In the genomic region with DNA sequence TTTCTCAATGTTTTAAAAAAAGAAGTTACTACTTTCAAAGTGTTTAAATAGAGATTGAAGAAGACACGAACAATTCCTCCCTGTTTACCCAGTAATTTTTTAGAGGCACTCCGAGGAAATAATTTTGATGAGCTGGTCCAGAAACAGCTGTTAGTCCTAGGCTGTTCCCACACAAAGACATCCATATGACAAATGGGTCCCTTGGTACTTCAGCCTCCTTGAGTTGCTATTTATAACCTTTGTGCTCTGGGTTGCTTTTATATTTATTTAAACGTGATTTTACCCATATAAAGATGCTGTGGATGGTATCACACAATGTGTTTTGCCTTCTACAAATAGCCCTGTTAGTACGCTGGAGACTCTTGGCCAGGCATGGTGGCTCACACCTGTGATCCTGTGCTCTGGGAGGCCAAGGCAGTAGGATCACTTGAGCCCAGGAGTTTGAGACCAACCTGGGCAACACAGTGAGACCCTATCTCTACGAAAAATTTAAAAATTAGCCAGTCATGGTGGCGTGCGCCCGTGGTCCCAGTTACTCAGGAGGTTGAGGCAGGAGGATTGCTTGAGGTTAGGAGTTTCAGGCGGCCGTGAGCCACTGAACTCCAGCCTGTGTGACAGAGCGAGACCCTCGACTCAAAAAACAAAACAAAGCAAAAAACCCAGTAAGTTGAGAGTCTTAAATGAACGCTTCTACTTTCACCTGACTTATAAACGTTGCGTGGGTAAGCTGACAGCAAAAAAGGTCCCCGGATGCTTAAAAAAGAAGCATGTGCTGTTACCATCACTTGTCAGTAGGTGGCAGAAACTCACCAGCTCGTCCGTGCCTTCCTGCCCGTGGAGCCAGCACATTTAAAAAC, we compare ENCODE assay signal across 9 cellular contexts. TPM values are rescaled to one million over a fixed set of nuclear protein-coding genes. Genes with fewer than 3 reads are reported as not detected.
DNase-seq lines count a peak whose midpoint lies in the region; ATAC-seq, FAIRE-seq and TF ChIP-seq lines count a peak whose summit lies in the region.
"Had no signal": no experiment of that assay in that cellular context is flagged by ENCODE, and none has a peak within 500 bp of the region (broad histone marks: within the 10 kb centered on the region; RNA-seq: fewer than 3 reads in every experiment).

No MANE protein-coding gene starts in this region.

- no peaks in the 10 kb centered on the region for H3K4me1 ChIP-seq in NT2/D1 (ENCODE audit: insufficient read depth, insufficient read length)

- H3K9ac ChIP-seq in NT2/D1 (ENCODE audit: insufficient read length, low read depth) = no peak overlapping the region

- no peaks in the 10 kb centered on the region for H3K27me3 ChIP-seq in NT2/D1 (ENCODE audit: insufficient read depth, insufficient read length)

- peaks cover 97% of the 10 kb centered on the region for H3K36me3 Mint-ChIP-seq in stimulated activated effector memory CD8-positive, alpha-beta T cell treated with anti-CD3 and anti-CD28 coated beads, Interleukin-12 subunit alpha, Interleukin-12 subunit beta, amount 100 ng/mL, for 72 hours

- H3K36me3 ChIP-seq in NT2/D1 (ENCODE audit: insufficient read depth, insufficient read length, low read length) = no peaks in the 10 kb centered on the region

- peak overlapping the region; percentile 61 for H3K4me3 Mint-ChIP-seq in stimulated activated effector memory CD8-positive, alpha-beta T cell treated with anti-CD3 and anti-CD28 coated beads, Interleukin-12 subunit alpha, Interleukin-12 subunit beta, amount 100 ng/mL, for 72 hours

- no peaks in the 10 kb centered on the region for H3K9me3 Mint-ChIP-seq in stimulated activated effector memory CD8-positive, alpha-beta T cell treated with anti-CD3 and anti-CD28 coated beads, Interleukin-12 subunit alpha, Interleukin-12 subunit beta, amount 100 ng/mL, for 72 hours

- H3K4me1 Mint-ChIP-seq in stimulated activated effector memory CD8-positive, alpha-beta T cell treated with anti-CD3 and anti-CD28 coated beads, Interleukin-12 subunit alpha, Interleukin-12 subunit beta, amount 100 ng/mL, for 72 hours = peaks cover 51% of the 10 kb centered on the region

- H3K4me3 ChIP-seq in NT2/D1 (ENCODE audit: insufficient read length, low read depth) = no peak overlapping the region
- no peak overlapping the region for H3K4me3 ChIP-seq in epithelial cell of esophagus (ENCODE audit: low read length)

- peak overlapping the region; percentile 92 for H3K27ac Mint-ChIP-seq in stimulated activated effector memory CD8-positive, alpha-beta T cell treated with anti-CD3 and anti-CD28 coated beads, Interleukin-12 subunit alpha, Interleukin-12 subunit beta, amount 100 ng/mL, for 72 hours

- no peaks in the 10 kb centered on the region for H3K9me3 ChIP-seq in NT2/D1 (ENCODE audit: insufficient read depth, low read length)

- peak; percentile 67 for ATAC-seq in stimulated activated effector memory CD8-positive, alpha-beta T cell treated with anti-CD3 and anti-CD28 coated beads, Interleukin-12 subunit alpha, Interleukin-12 subunit beta, amount 100 ng/mL, for 72 hours
- ATAC-seq in GM19467 (IDR thresholded peaks at IDR 0.05; ENCODE audit: unreplicated experiment) = no peak

- peak; percentile 82 for FAIRE-seq in G401.6 (lab: Jason Lieb, UNC)

- DNase-seq in HT1080 (ENCODE audit: low read depth) (peak; percentile 66), NT2/D1 (ENCODE audit: low read depth, low spot score) (peak; percentile 42), epithelial cell of esophagus (ENCODE audit: low read depth) (peak; percentile 79), myocyte (ENCODE audit: low read depth) (peak; percentile 93)
- DNase-seq in activated CD8-positive, alpha-beta memory T cell treated with anti-CD3 and anti-CD28 coated beads, Interleukin-2, amount 50 U/mL, for 4 hours = peak; percentile 64
- peak; percentile 38 to 79 for DNase-seq in stimulated activated effector memory CD8-positive, alpha-beta T cell treated with anti-CD3 and anti-CD28 coated beads, Interleukin-12 subunit alpha, Interleukin-12 subunit beta, amount 100 ng/mL, for 72 hours (ENCODE audit: low spot score in 2 of 2)

- TF ChIP-seq CTCF in epithelial cell of esophagus (IDR thresholded peaks at IDR 0.05; ENCODE audit: insufficient read depth, low read depth, low read length, missing control alignments) = peak; percentile 89

RNA-seq across cellular contexts. Expression of a gene that starts 56.9 kb away (rescaled TPM):
- total RNA-seq in HT1080 (2014; rRNA removed; shearing (Covaris generic)) = not detected in 2 replicates
- not detected in 2 replicates for polyA plus RNA-seq in HT1080 (2015; cell fraction: cytosol; rRNA removed)
- polyA plus RNA-seq in HT1080 (2015; cell fraction: nucleus; rRNA removed) = not detected in 2 replicates
- not detected in 2 replicates for total RNA-seq in myocyte
- not detected for polyA plus RNA-seq in myocyte (2012)
- total RNA-seq: mononuclear cell had no signal

Comparison
In these comparisons a context has a peak if more than half of its experiments do, and no peak if none do; other contexts are left out.
1. DNase-seq: peak in every context shown above with its lines; median percentile 93 in myocyte; 79 in epithelial cell of esophagus; 66 in HT1080; 64 in activated CD8-positive, alpha-beta memory T cell treated with anti-CD3 and anti-CD28 coated beads, Interleukin-2, amount 50 U/mL, for 4 hours; 58 in stimulated activated effector memory CD8-positive, alpha-beta T cell treated with anti-CD3 and anti-CD28 coated beads, Interleukin-12 subunit alpha, Interleukin-12 subunit beta, amount 100 ng/mL, for 72 hours; 42 in NT2/D1.